ENCODE assay signal across 23 cellular contexts in the genomic region with DNA sequence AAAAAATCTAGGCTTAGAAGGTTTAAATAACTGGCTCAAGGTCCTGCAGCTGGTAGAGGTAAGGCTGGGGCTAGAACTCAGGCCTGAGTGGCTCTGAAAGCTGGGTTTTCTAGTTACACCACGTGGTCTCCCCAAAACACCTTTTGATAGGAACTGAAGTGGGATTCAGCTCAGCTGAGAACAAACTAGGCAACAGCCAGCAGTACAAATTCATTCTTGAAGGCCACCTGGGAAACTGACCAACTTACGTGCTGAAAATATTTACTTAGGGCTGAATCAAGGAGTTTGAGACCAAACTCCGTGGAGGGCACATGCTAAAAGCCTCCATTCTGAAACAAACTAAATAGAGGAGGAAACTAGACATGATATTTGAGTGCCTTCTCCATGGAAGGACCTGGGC.
"Had no signal": no experiment of that assay in that cellular context is flagged by ENCODE, and none has a peak within 500 bp of the region (broad histone marks: within the 10 kb centered on the region; RNA-seq: fewer than 3 reads in every experiment).

No MANE protein-coding gene starts in this region.

- H2AFZ ChIP-seq: parathyroid adenoma had no signal

- H3K4me3 ChIP-seq: heart left ventricle, lower lobe of right lung, psoas muscle, skin epidermis, stomach, testis, thyroid gland, transverse colon, upper lobe of left lung, vagina had no signal

- H3K36me3 ChIP-seq: heart left ventricle, thyroid gland, transverse colon, vagina had no signal

- H3K9ac ChIP-seq: parathyroid adenoma had no signal

- H3K27ac ChIP-seq: heart left ventricle, lower lobe of right lung, parathyroid adenoma, psoas muscle, skin epidermis, stomach, testis, thyroid gland, transverse colon, upper lobe of left lung, vagina had no signal

- H3K9me3 ChIP-seq: heart left ventricle, lower lobe of right lung, psoas muscle, stomach, testis, thyroid gland, transverse colon, upper lobe of left lung, vagina had no signal

- H3K27me3 ChIP-seq: stomach, testis, thyroid gland, transverse colon, upper lobe of left lung, vagina had no signal

- H3K4me1 ChIP-seq: heart left ventricle, lower lobe of right lung, parathyroid adenoma, psoas muscle, testis, thyroid gland, transverse colon, upper lobe of left lung, vagina had no signal

- H3K79me2 ChIP-seq: parathyroid adenoma had no signal

- ATAC-seq: heart left ventricle; naive thymus-derived CD8-positive, alpha-beta T cell; psoas muscle; sciatic nerve; stimulated activated naive B cell treated with anti-CD40 and anti-IgM and Interleukin-4, amounts not matched to agents 10 μg/mL and 1 μg/mL and 100 μg/mL, for 72 hours; stimulated activated naive CD8-positive, alpha-beta T cell treated with anti-CD3 and anti-CD28 coated beads, Interleukin-15, Interleukin-2, amounts not matched to agents 100 U/mL and 50 U/mL, for 24 hours had no signal

- DNase-seq: heart left ventricle; immature natural killer cell; lower lobe of right lung; mammary epithelial cell; mesenchymal stem cell; naive thymus-derived CD8-positive, alpha-beta T cell; nucleus accumbens; psoas muscle; stimulated activated CD4-positive, alpha-beta T cell treated with anti-CD3 and anti-CD28 coated beads, Interleukin-12 subunit alpha, Interleukin-12 subunit beta, amount 100 ng/mL, for 4 hours; stimulated activated CD4-positive, alpha-beta T cell treated with anti-CD3 and anti-CD28 coated beads, Interleukin-15, amount 100 ng/mL, for 24 hours; stimulated activated CD4-positive, alpha-beta T cell treated with anti-CD3 and anti-CD28 coated beads, Interleukin-2, amount 100 ng/mL, for 24 hours; stimulated activated CD4-positive, alpha-beta T cell treated with anti-CD3 and anti-CD28 coated beads, Interleukin-4, amount 100 ng/mL, for 1 hour; stimulated activated naive B cell treated with anti-CD40 and anti-IgM and Interleukin-4, amounts not matched to agents 10 μg/mL and 1 μg/mL and 100 μg/mL, for 72 hours; stimulated activated naive CD8-positive, alpha-beta T cell treated with anti-CD3 and anti-CD28 coated beads, Interleukin-15, Interleukin-2, amounts not matched to agents 100 U/mL and 50 U/mL, for 24 hours; stomach; testis; thyroid gland; transverse colon; upper lobe of left lung had no signal
